ENCODE assay signal across 20 cellular contexts in the genomic region with DNA sequence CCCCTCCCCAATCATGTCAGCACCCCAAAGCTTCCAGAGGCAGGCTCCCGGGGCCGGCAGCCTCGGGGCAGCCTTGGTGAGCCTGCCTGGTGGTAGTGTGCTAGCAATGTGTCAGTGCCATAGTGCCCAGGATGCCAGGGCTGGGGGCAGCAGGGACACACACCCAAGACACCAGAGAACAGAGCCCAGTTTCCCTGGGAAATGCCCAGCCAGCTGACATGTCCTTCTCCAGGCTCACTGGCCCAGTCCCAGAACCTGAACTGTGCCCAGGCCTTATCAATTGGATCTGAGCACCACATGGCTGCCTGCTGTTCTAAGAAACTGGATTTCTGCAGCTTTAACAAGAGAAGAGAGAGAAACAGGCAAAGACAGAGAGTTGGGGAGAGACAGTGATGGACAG.
A peak's percentile ranks its signal among the peaks of the same experiment; 100 is the strongest.
DNase-seq lines count a peak whose midpoint lies in the region; ATAC-seq and TF ChIP-seq lines count a peak whose summit lies in the region.
"Had no signal": no experiment of that assay in that cellular context is flagged by ENCODE, and none has a peak within 500 bp of the region (broad histone marks: within the 10 kb centered on the region; RNA-seq: fewer than 3 reads in every experiment).

No MANE protein-coding gene starts in this region.

- 54 to 71% methylated on average over 3 of the region's 3 CpGs for WGBS in testis, 2 donors

- POLR2A ChIA-PET in MCF 10A (lab: Yijun Ruan, JAX): no interaction called here

- H3K27me3 Mint-ChIP-seq in MCF 10A (ENCODE audit: insufficient read depth, unreplicated experiment) (no peaks in the 10 kb centered on the region), brain (no peaks in the 10 kb centered on the region), nephron (ENCODE audit: low read depth) (no peaks in the 10 kb centered on the region)
- H3K27me3 Mint-ChIP-seq: effector memory CD8-positive, alpha-beta T cell; IgD-negative memory B cell had no signal

- H3K4me1 ChIP-seq in testis: peaks cover 42% of the 10 kb centered on the region
- H3K4me1 ChIP-seq: A549, HAP-1 had no signal

- CTCF ChIA-PET in MCF 10A (lab: Yijun Ruan, JAX): interaction anchor here (0.6 kb wide), 1 partner anchor 786 kb away, joined by 3 read pairs; no protein-coding TSS in a partner anchor

- H3K27ac ChIP-seq in testis: peak overlapping the region in 1 of 2 donors; percentile 25
- H3K27ac ChIP-seq: A549 had no signal

- intact Hi-C loops in MCF 10A (cut with micrococcal nuclease): no loop called here
- intact Hi-C loops in testis (cut with DNase I; ENCODE audit: low total_unique reads): no loop called here

- H3K4me3 Mint-ChIP-seq in MCF 10A (ENCODE audit: unreplicated experiment) (no peak overlapping the region), brain (peak overlapping the region in 1 of 5 experiments; percentile 62), nephron (no peak overlapping the region)
- H3K4me3 Mint-ChIP-seq: effector memory CD8-positive, alpha-beta T cell; IgD-negative memory B cell had no signal

- peaks cover 29% of the 10 kb centered on the region for H3K36me3 Mint-ChIP-seq in MCF 10A (ENCODE audit: insufficient read depth, unreplicated experiment)
- peaks cover 7% of the 10 kb centered on the region for H3K36me3 Mint-ChIP-seq in brain
- H3K36me3 Mint-ChIP-seq in nephron (ENCODE audit: low read depth): peaks cover 11% of the 10 kb centered on the region

- H3K27ac Mint-ChIP-seq in MCF 10A (ENCODE audit: low read depth, unreplicated experiment): no peak overlapping the region
- H3K27ac Mint-ChIP-seq in brain: peak overlapping the region; percentile 57 to 99 (median 87)
- H3K27ac Mint-ChIP-seq in nephron: peak overlapping the region; percentile 44 to 95 (median 68)
- H3K27ac Mint-ChIP-seq: IgD-negative memory B cell had no signal

- ATAC-seq in HG02885 (IDR thresholded peaks at IDR 0.05; ENCODE audit: poor library complexity, unreplicated experiment) (no peak), HG02759 (IDR thresholded peaks at IDR 0.05; ENCODE audit: unreplicated experiment) (no peak)
- ATAC-seq: A549; effector memory CD8-positive, alpha-beta T cell; Panc1 had no signal

- H3K36me3 ChIP-seq in testis (ENCODE audit: low read depth, missing control alignments): no peaks in the 10 kb centered on the region
- H3K36me3 ChIP-seq: HAP-1 had no signal

- no peaks in the 10 kb centered on the region for H3K4me1 Mint-ChIP-seq in MCF 10A (ENCODE audit: insufficient read depth, unreplicated experiment)
- H3K4me1 Mint-ChIP-seq in brain: peaks cover 98% of the 10 kb centered on the region
- peaks cover 77% of the 10 kb centered on the region for H3K4me1 Mint-ChIP-seq in nephron

- no peak overlapping the region for H3K4me3 ChIP-seq in testis
- H3K4me3 ChIP-seq: A549, HAP-1, smooth muscle cell had no signal

- in situ Hi-C loops in T47D (cut with HindIII; ENCODE audit: low pct_unique_long_range_greater_than_20kb, low sequenced_read_pairs): no loop called here

- no peaks in the 10 kb centered on the region for H3K9me3 Mint-ChIP-seq in MCF 10A (ENCODE audit: unreplicated experiment)
- H3K9me3 Mint-ChIP-seq in brain: no peaks in the 10 kb centered on the region
- no peaks in the 10 kb centered on the region for H3K9me3 Mint-ChIP-seq in nephron
- H3K9me3 Mint-ChIP-seq: effector memory CD8-positive, alpha-beta T cell; IgD-negative memory B cell had no signal

- no peak for TF ChIP-seq CTCF in MCF 10A (IDR thresholded peaks at IDR 0.05; ENCODE audit: unreplicated experiment)
- TF ChIP-seq CTCF in brain (conservative IDR thresholded peaks at IDR 0.05): no peak
- no peak for TF ChIP-seq CTCF in nephron (IDR thresholded peaks at IDR 0.05; ENCODE audit: unreplicated experiment in 3 of 3)
- no peak for TF ChIP-seq CTCF in testis (IDR thresholded peaks at IDR 0.05)

- peak; percentile 32 to 46 for DNase-seq in T47D (ENCODE audit: low read depth in 1 of 2, low spot score in 1 of 2)
- no peak for DNase-seq in MCF 10A (ENCODE audit: unreplicated experiment)
- peak; percentile 54 for DNase-seq in testis
- DNase-seq in iPS-NIHi7 (ENCODE audit: extremely low spot score): no peak
- DNase-seq: activated CD4-positive, alpha-beta T cell treated with anti-CD3 and anti-CD28 coated beads for 48 hours; activated CD8-positive, alpha-beta memory T cell treated with anti-CD3 and anti-CD28 coated beads, Interleukin-2, amount 50 U/mL, for 4 hours; effector memory CD8-positive, alpha-beta T cell; mammary epithelial cell; NCI-H1694 treated with DMSO at 0.1 percent for 48 hours; NCI-H226; stimulated activated CD4-positive, alpha-beta T cell treated with anti-CD3 and anti-CD28 coated beads, Interleukin-4, amount 100 ng/mL, for 4 hours had no signal

- no peaks in the 10 kb centered on the region for H3K27me3 ChIP-seq in testis

- BruUV-seq in MCF 10A (replicated peaks; lab: Mats Ljungman, UMichigan): no TSS peak

- H3K9me3 ChIP-seq in testis: no peaks in the 10 kb centered on the region
- H3K9me3 ChIP-seq: A549, HAP-1 had no signal

- no peak for TF ChIP-seq POLR2A in testis (IDR thresholded peaks at IDR 0.05)

Comparison
In these comparisons a context has a peak if more than half of its experiments do, and no peak if none do; other contexts are left out.
1. DNase-seq: peak in T47D (2 of 2) and testis (single experiment); none in MCF 10A (single experiment) and iPS-NIHi7 (single experiment).